8 cellular contexts compared by ENCODE assay signal in the genomic region with DNA sequence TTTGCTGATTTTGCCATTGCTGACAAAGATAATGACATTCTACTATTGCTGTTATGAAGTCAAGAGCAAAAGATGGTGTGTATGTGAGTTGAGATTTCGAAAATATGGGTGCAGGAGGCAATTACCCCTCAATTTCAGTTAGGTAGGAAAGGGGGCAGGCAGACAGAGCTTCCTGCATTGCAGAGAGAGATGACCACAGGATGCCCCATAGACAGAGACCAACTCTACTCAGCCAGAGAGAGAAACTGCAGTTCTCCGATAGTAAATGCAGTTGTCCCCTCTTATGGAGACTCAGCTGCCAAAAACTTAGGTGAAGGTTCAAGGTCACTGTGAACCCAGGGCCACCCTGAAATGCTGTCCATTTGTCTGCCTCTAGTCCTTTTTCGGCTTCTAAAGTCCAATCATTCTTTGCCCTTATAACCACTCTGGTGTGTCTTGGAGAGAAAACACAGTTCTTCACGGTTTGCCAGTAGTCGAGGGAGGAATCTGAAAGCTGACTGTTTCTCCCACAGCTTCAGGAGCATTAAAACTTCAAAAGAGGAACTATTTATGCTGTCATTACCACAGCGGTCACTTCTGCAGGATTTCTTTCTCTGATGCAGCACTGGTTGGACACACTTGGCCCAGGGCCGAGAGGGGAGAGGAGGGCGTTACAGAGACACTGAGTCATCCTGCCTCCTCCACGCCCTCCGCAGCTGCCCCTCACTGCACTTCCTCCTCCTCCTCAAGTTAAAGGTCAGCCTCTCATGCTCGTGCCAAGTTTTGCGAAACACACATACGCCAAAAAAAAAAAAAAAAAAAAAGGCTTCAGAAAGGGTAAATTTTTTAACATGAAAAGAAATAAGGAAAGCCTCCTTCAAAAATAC.
DNase-seq lines count a peak whose midpoint lies in the region; ATAC-seq, FAIRE-seq and TF ChIP-seq lines count a peak whose summit lies in the region.

No MANE protein-coding gene starts in this region.

- H2AFZ ChIP-seq in GM12878 (ENCODE audit: control insufficient read depth, low read depth, low read length): no peak overlapping the region

- TF ChIP-seq CTCF in GM12878 (IDR thresholded peaks at IDR 0.05 in 2 of 3, conservative IDR thresholded peaks at IDR 0.05 in 1 of 3; ENCODE audit: control insufficient read depth in 2 of 3, extremely low read depth in 1 of 3, insufficient read depth in 1 of 3, low read depth in 3 of 3, low read length in 3 of 3): no peak

- 13% methylated on average over 10 of the region's 13 CpGs for WGBS in GM12878 (ENCODE audit: insufficient coverage, insufficient replicate concordance, low lambda C conversion rate, missing lambda C conversion rate)

- in situ Hi-C loops in ACHN (cut with HindIII; ENCODE audit: low pct_ligation_motif_present, low pct_unique_long_range_greater_than_20kb, low sequenced_read_pairs): no loop called here
- in situ Hi-C loops in GM12878 (cut with MboI): no loop called here

- peak; percentile 65 for FAIRE-seq in GM12878 (lab: Jason Lieb, UNC)

- TF ChIP-seq RAD21 in GM12878 (IDR thresholded peaks at IDR 0.05; ENCODE audit: insufficient read depth, low read depth, low read length): no peak

- no peaks in the 10 kb centered on the region for H3K36me3 ChIP-seq in GM12878 (ENCODE audit: control insufficient read depth in 2 of 2, insufficient read depth in 2 of 2, low read length in 1 of 2)

- POLR2A ChIA-PET in GM12878 (lab: Charles Lee): no interaction called here

- no peaks in the 10 kb centered on the region for H3K79me2 ChIP-seq in GM12878 (ENCODE audit: control insufficient read depth, insufficient read depth, low read length)

- no peaks in the 10 kb centered on the region for H4K20me1 ChIP-seq in GM12878 (ENCODE audit: control insufficient read depth, insufficient read depth)

- CTCF ChIA-PET in GM12878 (lab: Yijun Ruan, JAX): interaction anchor here (0.6 to 1.0 kb wide), 3 partner anchors 266 to 680 kb away, joined by 3 to 4 read pairs (median 4); no protein-coding TSS in a partner anchor

- peak overlapping the region; percentile 28; the same call in 1 of the 2 replicates for H3K4me2 ChIP-seq in GM12878 (ENCODE audit: control insufficient read depth, insufficient read depth)

- H3K27me3 ChIP-seq in GM12878 (replicated peaks in 1 of 2; ENCODE audit: control insufficient read depth in 2 of 2, insufficient read depth in 2 of 2, low read length in 1 of 2): no peaks in the 10 kb centered on the region; a peak in 1 of 4 replicates

- SMC1A ChIA-PET in GM12878 (lab: Charles Lee; ENCODE audit: uncharacterized antibody, unreplicated experiment): interaction anchor here (0.7 to 1.2 kb wide), 3 partner anchors 43 to 130 kb away, joined by 3 to 6 read pairs (median 3); no protein-coding TSS in a partner anchor

- DNase-seq in ACHN (peak; percentile 78), OCI-M1 (lab: John Stamatoyannopoulos, UW) (peak; percentile 98), GM12878 (ENCODE audit: low read depth, low spot score) (peak; percentile 74), islet precursor cell (peak; percentile 95), smooth muscle cell of the brain vasculature (ENCODE audit: low read depth, low spot score) (peak; percentile 85), COR-L47 (lab: John Stamatoyannopoulos, UW) (no peak)

- peaks cover 12% of the 10 kb centered on the region for H3K4me1 ChIP-seq in GM12878 (ENCODE audit: control insufficient read depth, insufficient read depth, low read length)

- RAD21 ChIA-PET in GM12878 (lab: Charles Lee; ENCODE audit: unreplicated experiment): interaction anchor here (1.0 kb wide), 1 partner anchor 43 kb away, joined by 3 read pairs; no protein-coding TSS in a partner anchor

- BruUV-seq in GM12878 (replicated peaks; lab: Mats Ljungman, UMichigan): no TSS peak

- ATAC-seq in GM18858 (IDR thresholded peaks at IDR 0.05; ENCODE audit: unreplicated experiment) (peak; percentile 97), HG03039 (IDR thresholded peaks at IDR 0.05; ENCODE audit: unreplicated experiment) (peak; percentile 87), GM12878 (peak; percentile 98)

- H3K9me3 ChIP-seq in GM12878 (replicated peaks; ENCODE audit: control insufficient read depth, insufficient read depth, low read length): no peaks in the 10 kb centered on the region; the same call in 2 of the 3 replicates

- 0 out of 4 replicates have a peak, but pooled peaks of 1 of the 2 experiments have one; percentile 16 for TF ChIP-seq EP300 in GM12878 (IDR thresholded peaks at IDR 0.05; ENCODE audit: borderline replicate concordance in 1 of 2, control insufficient read depth in 1 of 2, low read depth in 2 of 2, low read length in 2 of 2)

- TF ChIP-seq POLR2A in GM12878 (IDR thresholded peaks at IDR 0.05; ENCODE audit: low read depth, low read length): no peak

- H3K9ac ChIP-seq in GM12878 (ENCODE audit: control insufficient read depth, insufficient read depth, low read length): no peak overlapping the region

- H3K27ac ChIP-seq in GM12878 (ENCODE audit: control insufficient read depth, insufficient read depth): no peak overlapping the region

- intact Hi-C loops in GM12878 (cut with micrococcal nuclease; ENCODE audit: unreplicated experiment): no loop called here

- H3K4me3 ChIP-seq in GM12878: no peak overlapping the region

TF ChIP-seq in GM12878, 131 proteins besides CTCF, POLR2A, EP300 and RAD21 (continues in another document):
- TF ChIP-seq BHLHE40 (IDR thresholded peaks at IDR 0.05; ENCODE audit: borderline replicate concordance in 1 of 2, low read depth in 2 of 2, low read length in 1 of 2) (peak; percentile 57 to 76; a peak in 3 of 4 replicates), BRCA1 (IDR thresholded peaks at IDR 0.05; ENCODE audit: low read depth, low read length) (no peak), MXI1 (IDR thresholded peaks at IDR 0.05; ENCODE audit: low read depth, low read length) (no peak), GATAD2B (conservative IDR thresholded peaks at IDR 0.05; ENCODE audit: low read depth) (0 out of 2 replicates have a peak, but pooled peaks have one; percentile 29), BACH1 (IDR thresholded peaks at IDR 0.05; ENCODE audit: borderline replicate concordance) (no peak), MEF2B (IDR thresholded peaks at IDR 0.05; ENCODE audit: partially characterized antibody, poor library complexity, severe bottlenecking) (peak; percentile 15), SRF (IDR thresholded peaks at IDR 0.05; ENCODE audit: low read depth in 2 of 2, low read length in 2 of 2) (no peak), MTA3 (IDR thresholded peaks at IDR 0.05; ENCODE audit: borderline replicate concordance, low read length) (no peak), RELB (IDR thresholded peaks at IDR 0.05; ENCODE audit: low read depth) (peak; percentile 22; the same call in 1 of the 2 replicates), RAD51 (IDR thresholded peaks at IDR 0.05) (no peak), ESRRA (IDR thresholded peaks at IDR 0.05; ENCODE audit: low read length) (no peak), RELA (IDR thresholded peaks at IDR 0.05; ENCODE audit: borderline replicate concordance, partially characterized antibody) (no peak)
- TF ChIP-seq, protein P1, sequence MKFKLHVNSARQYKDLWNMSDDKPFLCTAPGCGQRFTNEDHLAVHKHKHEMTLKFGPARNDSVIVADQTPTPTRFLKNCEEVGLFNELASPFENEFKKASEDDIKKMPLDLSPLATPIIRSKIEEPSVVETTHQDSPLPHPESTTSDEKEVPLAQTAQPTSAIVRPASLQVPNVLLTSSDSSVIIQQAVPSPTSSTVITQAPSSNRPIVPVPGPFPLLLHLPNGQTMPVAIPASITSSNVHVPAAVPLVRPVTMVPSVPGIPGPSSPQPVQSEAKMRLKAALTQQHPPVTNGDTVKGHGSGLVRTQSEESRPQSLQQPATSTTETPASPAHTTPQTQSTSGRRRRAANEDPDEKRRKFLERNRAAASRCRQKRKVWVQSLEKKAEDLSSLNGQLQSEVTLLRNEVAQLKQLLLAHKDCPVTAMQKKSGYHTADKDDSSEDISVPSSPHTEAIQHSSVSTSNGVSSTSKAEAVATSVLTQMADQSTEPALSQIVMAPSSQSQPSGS (IDR thresholded peaks at IDR 0.05; ENCODE audit: low read length): peak; percentile 15; the same call in 1 of the 2 replicates
- TF ChIP-seq, protein P2, sequence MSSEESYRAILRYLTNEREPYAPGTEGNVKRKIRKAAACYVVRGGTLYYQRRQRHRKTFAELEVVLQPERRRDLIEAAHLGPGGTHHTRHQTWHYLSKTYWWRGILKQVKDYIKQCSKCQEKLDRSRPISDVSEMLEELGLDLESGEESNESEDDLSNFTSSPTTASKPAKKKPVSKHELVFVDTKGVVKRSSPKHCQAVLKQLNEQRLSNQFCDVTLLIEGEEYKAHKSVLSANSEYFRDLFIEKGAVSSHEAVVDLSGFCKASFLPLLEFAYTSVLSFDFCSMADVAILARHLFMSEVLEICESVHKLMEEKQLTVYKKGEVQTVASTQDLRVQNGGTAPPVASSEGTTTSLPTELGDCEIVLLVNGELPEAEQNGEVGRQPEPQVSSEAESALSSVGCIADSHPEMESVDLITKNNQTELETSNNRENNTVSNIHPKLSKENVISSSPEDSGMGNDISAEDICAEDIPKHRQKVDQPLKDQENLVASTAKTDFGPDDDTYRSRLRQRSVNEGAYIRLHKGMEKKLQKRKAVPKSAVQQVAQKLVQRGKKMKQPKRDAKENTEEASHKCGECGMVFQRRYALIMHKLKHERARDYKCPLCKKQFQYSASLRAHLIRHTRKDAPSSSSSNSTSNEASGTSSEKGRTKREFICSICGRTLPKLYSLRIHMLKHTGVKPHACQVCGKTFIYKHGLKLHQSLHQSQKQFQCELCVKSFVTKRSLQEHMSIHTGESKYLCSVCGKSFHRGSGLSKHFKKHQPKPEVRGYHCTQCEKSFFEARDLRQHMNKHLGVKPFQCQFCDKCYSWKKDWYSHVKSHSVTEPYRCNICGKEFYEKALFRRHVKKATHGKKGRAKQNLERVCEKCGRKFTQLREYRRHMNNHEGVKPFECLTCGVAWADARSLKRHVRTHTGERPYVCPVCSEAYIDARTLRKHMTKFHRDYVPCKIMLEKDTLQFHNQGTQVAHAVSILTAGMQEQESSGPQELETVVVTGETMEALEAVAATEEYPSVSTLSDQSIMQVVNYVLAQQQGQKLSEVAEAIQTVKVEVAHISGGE (CRISPR knock-in tag; IDR thresholded peaks at IDR 0.05): no peak
